Comparison of ENCODE assay signal across 25 cellular contexts in genomic region chr3:100781311-100781710, GRCh38.
DNase-seq lines count a peak whose midpoint lies in the region; ATAC-seq, FAIRE-seq and TF ChIP-seq lines count a peak whose summit lies in the region.
"Had no signal": no experiment of that assay in that cellular context is flagged by ENCODE, and none has a peak within 500 bp of the region (broad histone marks: within the 10 kb centered on the region; RNA-seq: fewer than 3 reads in every experiment).

No MANE protein-coding gene starts in this region.

- no peaks in the 10 kb centered on the region for H3K36me3 ChIP-seq in RWPE2 (ENCODE audit: low read depth)
- H3K36me3 ChIP-seq: left lung, spleen had no signal

- DNase-seq in H54 (ENCODE audit: insufficient read length, low spot score) (no peak), RWPE2 (ENCODE audit: low spot score) (no peak), foreskin fibroblast (peak; percentile 50 to 70)
- DNase-seq in activated naive CD4-positive, alpha-beta T cell (lab: John Stamatoyannopoulos, UW), result no peak
- DNase-seq: activated CD4-positive, alpha-beta T cell treated with anti-CD3 and anti-CD28 coated beads, Interleukin-2, amount 10 ng/mL, durations not matched to agents 7 days and 5 days; activated CD8-positive, alpha-beta memory T cell treated with anti-CD3 and anti-CD28 coated beads, Interleukin-2, amount 10 ng/mL, durations not matched to agents 7 days and 5 days; activated naive CD4-positive, alpha-beta T cell treated with anti-CD3 and anti-CD28 coated beads, Interleukin-2, amount 50 U/mL, for 16 hours; CD4-positive, alpha-beta T cell; central memory CD4-positive, alpha-beta T cell; GF-D8; heart right ventricle; Kasumi-1; left lung; naive thymus-derived CD8-positive, alpha-beta T cell; NCI-H187 treated with DMSO at 0.1 percent for 48 hours; NCI-H2227 treated with DMSO at 0.1 percent for 48 hours; RPMI8226; spleen; stimulated activated CD4-positive, alpha-beta T cell treated with anti-CD3 and anti-CD28 coated beads, Interleukin-4, amount 100 ng/mL, for 1 hour; T-helper 17 cell had no signal

- H3K27ac ChIP-seq in RWPE2 (ENCODE audit: poor library complexity, severe bottlenecking), result no peak overlapping the region
- H3K27ac ChIP-seq: heart right ventricle, left lung, spleen, vagina, VCaP had no signal

- no peak for TF ChIP-seq POLR2A in H54 (IDR thresholded peaks at IDR 0.05; ENCODE audit: low read depth, low read length)

- H3K27me3 ChIP-seq in RWPE2 (ENCODE audit: insufficient read depth, poor library complexity, severe bottlenecking), result no peaks in the 10 kb centered on the region
- H3K27me3 ChIP-seq: heart right ventricle, left lung, spleen, vagina had no signal

- no peaks in the 10 kb centered on the region for H3K9me3 ChIP-seq in RWPE2 (ENCODE audit: severe bottlenecking)
- H3K9me3 ChIP-seq: vagina had no signal

- peak; percentile 35; the same call in 1 of the 3 replicates for ATAC-seq in RWPE2 (ENCODE audit: low read depth)
- ATAC-seq in GM18873 (IDR thresholded peaks at IDR 0.05; ENCODE audit: low FRiP score, unreplicated experiment), result no peak
- ATAC-seq in GM21786 (IDR thresholded peaks at IDR 0.05; ENCODE audit: unreplicated experiment), result no peak
- no peak for ATAC-seq in HG02759 (IDR thresholded peaks at IDR 0.05; ENCODE audit: unreplicated experiment)
- ATAC-seq: activated CD8-positive, alpha-beta memory T cell treated with anti-CD3 and anti-CD28 coated beads, Interleukin-2, amount 10 ng/mL, durations not matched to agents 7 days and 5 days; left lung; naive thymus-derived CD8-positive, alpha-beta T cell; T-helper 17 cell had no signal

- TF ChIP-seq CTCF in RWPE2 (IDR thresholded peaks at IDR 0.05; ENCODE audit: poor library complexity, severe bottlenecking), result no peak
- TF ChIP-seq CTCF in foreskin fibroblast (IDR thresholded peaks at IDR 0.05; ENCODE audit: low read depth, low read length), result no peak

- H3K4me3 ChIP-seq in RWPE2 (ENCODE audit: severe bottlenecking), result no peak overlapping the region
- H3K4me3 ChIP-seq in foreskin fibroblast (ENCODE audit: low read depth in 1 of 2, low read length in 2 of 2), result no peak overlapping the region
- H3K4me3 ChIP-seq: heart right ventricle, left lung, spleen, vagina had no signal

- H3K4me1 ChIP-seq in RWPE2 (ENCODE audit: insufficient read depth, poor library complexity, severe bottlenecking), result peaks cover 2% of the 10 kb centered on the region
- H3K4me1 ChIP-seq: left lung, spleen had no signal

- FAIRE-seq in H54 (lab: Jason Lieb, UNC), result peak; percentile 87

Comparison
In these comparisons a context has a peak if more than half of its experiments do, and no peak if none do; other contexts are left out.
1. DNase-seq: peak in foreskin fibroblast (2 of 2); none in H54 (single experiment), RWPE2 (single experiment) and activated naive CD4-positive, alpha-beta T cell (0 of 4).